8 cellular contexts compared by ENCODE assay signal in genomic region chr2:20525041-20526035, GRCh38.
DNase-seq lines count a peak whose midpoint lies in the region; ATAC-seq, FAIRE-seq and TF ChIP-seq lines count a peak whose summit lies in the region.

No MANE protein-coding gene starts in this region.

- peaks cover under 1% of the 10 kb centered on the region for H3K9me3 Mint-ChIP-seq in astrocyte (ENCODE audit: unreplicated experiment)
- H3K9me3 Mint-ChIP-seq in memory B cell, result no peaks in the 10 kb centered on the region

- ATAC-seq in GM19351 (IDR thresholded peaks at IDR 0.05; ENCODE audit: unreplicated experiment) (peak; percentile 87), HG03280 (IDR thresholded peaks at IDR 0.05; ENCODE audit: unreplicated experiment) (peak; percentile 93), memory B cell (ENCODE audit: low read depth) (peak; percentile 66)

- peak; percentile 86 for DNase-seq in Daoy (ENCODE audit: low read depth)
- peak; percentile 32 for DNase-seq in astrocyte (ENCODE audit: low read depth)
- DNase-seq in memory B cell (ENCODE audit: low spot score in 2 of 2), result peak; percentile 18 to 26
- DNase-seq in effector CD4-positive, alpha-beta T cell, result no peak
- DNase-seq in effector memory CD4-positive, alpha-beta T cell, result no peak
- DNase-seq in NCI-H187 (lab: John Stamatoyannopoulos, UW), result no peak

- no peaks in the 10 kb centered on the region for H4K20me1 ChIP-seq in astrocyte (ENCODE audit: insufficient read depth, low read length)

- no peak overlapping the region for H3K4me3 ChIP-seq in astrocyte (ENCODE audit: insufficient read depth, low read depth, low read length)
- no peak overlapping the region for H3K4me3 ChIP-seq in effector memory CD4-positive, alpha-beta T cell (ENCODE audit: insufficient read depth, low read depth, low read length, poor library complexity, severe bottlenecking)

- no peaks in the 10 kb centered on the region for H3K79me2 ChIP-seq in astrocyte (ENCODE audit: insufficient read depth, low read length)

- TF ChIP-seq CTCF in astrocyte (IDR thresholded peaks at IDR 0.05; ENCODE audit: insufficient read depth, low read depth, low read length), result no peak

- peaks cover 8% of the 10 kb centered on the region for H3K27me3 Mint-ChIP-seq in astrocyte (ENCODE audit: low read depth, unreplicated experiment)
- peaks cover 8% of the 10 kb centered on the region for H3K27me3 Mint-ChIP-seq in memory B cell

- H3K9ac ChIP-seq in astrocyte (ENCODE audit: low read length), result no peak overlapping the region

- peak overlapping the region; percentile 42 for H3K4me2 ChIP-seq in astrocyte (ENCODE audit: low read length)

- peaks cover 21% of the 10 kb centered on the region for H3K4me1 ChIP-seq in astrocyte (ENCODE audit: insufficient read depth, low read length)
- no peaks in the 10 kb centered on the region for H3K4me1 ChIP-seq in effector memory CD4-positive, alpha-beta T cell (ENCODE audit: control insufficient read depth, insufficient read depth, low read length, poor library complexity, severe bottlenecking)

- peaks cover 24% of the 10 kb centered on the region for H3K4me1 Mint-ChIP-seq in astrocyte (ENCODE audit: low read depth, unreplicated experiment)
- peaks cover 19% of the 10 kb centered on the region for H3K4me1 Mint-ChIP-seq in memory B cell

- FAIRE-seq in astrocyte (lab: Jason Lieb, UNC), result no peak

- H3K36me3 Mint-ChIP-seq in astrocyte (ENCODE audit: low read depth, unreplicated experiment) (no peaks in the 10 kb centered on the region), memory B cell (no peaks in the 10 kb centered on the region)

- no peak overlapping the region for H2AFZ ChIP-seq in astrocyte (ENCODE audit: low read depth, low read length)

- H3K4me3 Mint-ChIP-seq in astrocyte (ENCODE audit: unreplicated experiment), result no peak overlapping the region
- peak overlapping the region; percentile 80 for H3K4me3 Mint-ChIP-seq in memory B cell

- no peaks in the 10 kb centered on the region for H3K9me3 ChIP-seq in astrocyte (ENCODE audit: insufficient read depth, low read depth, low read length)
- no peaks in the 10 kb centered on the region for H3K9me3 ChIP-seq in effector memory CD4-positive, alpha-beta T cell (ENCODE audit: control insufficient read depth, low read length)

- no peaks in the 10 kb centered on the region for H3K36me3 ChIP-seq in astrocyte (ENCODE audit: insufficient read depth, low read length)
- no peaks in the 10 kb centered on the region for H3K36me3 ChIP-seq in effector memory CD4-positive, alpha-beta T cell (ENCODE audit: control insufficient read depth, insufficient read depth, low read length)

- H3K27ac ChIP-seq in astrocyte (ENCODE audit: low read depth, low read length), result no peak overlapping the region
- H3K27ac ChIP-seq in effector memory CD4-positive, alpha-beta T cell (ENCODE audit: insufficient read depth, low read length, poor library complexity, severe bottlenecking), result no peak overlapping the region

- H3K27ac Mint-ChIP-seq in astrocyte (ENCODE audit: unreplicated experiment) (peak overlapping the region; percentile 72), memory B cell (peak overlapping the region; percentile 90)

- peaks cover 3% of the 10 kb centered on the region for H3K27me3 ChIP-seq in astrocyte (ENCODE audit: insufficient read depth, low read length)
- H3K27me3 ChIP-seq in effector memory CD4-positive, alpha-beta T cell (replicated peaks; ENCODE audit: control insufficient read depth, insufficient read depth, low read length, poor library complexity, severe bottlenecking), result no peaks in the 10 kb centered on the region

Comparison
In these comparisons a context has a peak if more than half of its experiments do, and no peak if none do; other contexts are left out.
1. DNase-seq: peak in Daoy (single experiment), astrocyte (single experiment) and memory B cell (2 of 2); none in effector CD4-positive, alpha-beta T cell (single experiment), effector memory CD4-positive, alpha-beta T cell (0 of 3) and NCI-H187 (0 of 2).
2. Peak in every context shown above with its lines, with median percentiles within 50 percentile points of each other: ATAC-seq.